In the genomic region with DNA sequence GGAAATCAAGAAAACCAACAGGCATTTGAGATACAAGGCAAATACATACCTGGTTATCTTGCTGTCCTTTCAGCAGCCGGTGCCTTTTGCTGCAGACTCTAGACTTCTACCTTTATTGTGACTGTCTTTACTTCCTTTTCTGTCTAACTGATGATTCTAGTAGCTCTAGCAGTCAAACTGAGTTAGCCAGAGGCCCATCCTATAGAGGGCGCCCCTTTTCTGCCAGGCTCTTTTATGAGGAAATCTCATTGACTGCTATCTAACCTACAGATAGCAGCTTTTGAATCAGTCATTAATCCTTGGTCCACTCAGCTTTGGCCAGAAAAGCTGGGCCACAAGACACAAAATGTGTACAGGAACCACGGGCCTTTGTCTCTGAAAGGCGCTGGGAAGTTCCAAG, we compare ENCODE assay signal across 1 cellular context.
TF ChIP-seq lines count a peak whose summit lies in the region.

No MANE protein-coding gene starts in this region.

TF ChIP-seq in HCT116, 20 proteins besides CTCF, POLR2A, EP300 and RAD21 (continued from another document):
- TF ChIP-seq, protein P1, sequence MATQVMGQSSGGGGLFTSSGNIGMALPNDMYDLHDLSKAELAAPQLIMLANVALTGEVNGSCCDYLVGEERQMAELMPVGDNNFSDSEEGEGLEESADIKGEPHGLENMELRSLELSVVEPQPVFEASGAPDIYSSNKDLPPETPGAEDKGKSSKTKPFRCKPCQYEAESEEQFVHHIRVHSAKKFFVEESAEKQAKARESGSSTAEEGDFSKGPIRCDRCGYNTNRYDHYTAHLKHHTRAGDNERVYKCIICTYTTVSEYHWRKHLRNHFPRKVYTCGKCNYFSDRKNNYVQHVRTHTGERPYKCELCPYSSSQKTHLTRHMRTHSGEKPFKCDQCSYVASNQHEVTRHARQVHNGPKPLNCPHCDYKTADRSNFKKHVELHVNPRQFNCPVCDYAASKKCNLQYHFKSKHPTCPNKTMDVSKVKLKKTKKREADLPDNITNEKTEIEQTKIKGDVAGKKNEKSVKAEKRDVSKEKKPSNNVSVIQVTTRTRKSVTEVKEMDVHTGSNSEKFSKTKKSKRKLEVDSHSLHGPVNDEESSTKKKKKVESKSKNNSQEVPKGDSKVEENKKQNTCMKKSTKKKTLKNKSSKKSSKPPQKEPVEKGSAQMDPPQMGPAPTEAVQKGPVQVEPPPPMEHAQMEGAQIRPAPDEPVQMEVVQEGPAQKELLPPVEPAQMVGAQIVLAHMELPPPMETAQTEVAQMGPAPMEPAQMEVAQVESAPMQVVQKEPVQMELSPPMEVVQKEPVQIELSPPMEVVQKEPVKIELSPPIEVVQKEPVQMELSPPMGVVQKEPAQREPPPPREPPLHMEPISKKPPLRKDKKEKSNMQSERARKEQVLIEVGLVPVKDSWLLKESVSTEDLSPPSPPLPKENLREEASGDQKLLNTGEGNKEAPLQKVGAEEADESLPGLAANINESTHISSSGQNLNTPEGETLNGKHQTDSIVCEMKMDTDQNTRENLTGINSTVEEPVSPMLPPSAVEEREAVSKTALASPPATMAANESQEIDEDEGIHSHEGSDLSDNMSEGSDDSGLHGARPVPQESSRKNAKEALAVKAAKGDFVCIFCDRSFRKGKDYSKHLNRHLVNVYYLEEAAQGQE (IDR thresholded peaks at IDR 0.05; ENCODE audit: low read depth) = no peak
- TF ChIP-seq MAX (IDR thresholded peaks at IDR 0.05) (no peak), SP1 (IDR thresholded peaks at IDR 0.05; ENCODE audit: low read depth) (no peak), FOSL1 (IDR thresholded peaks at IDR 0.05; ENCODE audit: low read depth) (no peak), TCF7L2 (IDR thresholded peaks at IDR 0.05; ENCODE audit: borderline replicate concordance, extremely low read depth, insufficient read depth, insufficient read length) (no peak), CBX3 (IDR thresholded peaks at IDR 0.05; ENCODE audit: low read depth) (no peak), SRF (IDR thresholded peaks at IDR 0.05; ENCODE audit: low read depth) (no peak), JUND (IDR thresholded peaks at IDR 0.05) (no peak), ZFX (IDR thresholded peaks at IDR 0.05) (no peak), ELF1 (IDR thresholded peaks at IDR 0.05; ENCODE audit: borderline replicate concordance, low read depth) (no peak), EGR1 (IDR thresholded peaks at IDR 0.05; ENCODE audit: low read depth) (no peak), ATF3 (IDR thresholded peaks at IDR 0.05) (no peak), EZH2phosphoT487 (IDR thresholded peaks at IDR 0.05; ENCODE audit: borderline replicate concordance) (no peak), EZH2 (IDR thresholded peaks at IDR 0.05) (no peak), YY1 (IDR thresholded peaks at IDR 0.05; ENCODE audit: extremely low read depth, insufficient replicate concordance, low read depth, low read length) (no peak)
- TF ChIP-seq, protein P2, sequence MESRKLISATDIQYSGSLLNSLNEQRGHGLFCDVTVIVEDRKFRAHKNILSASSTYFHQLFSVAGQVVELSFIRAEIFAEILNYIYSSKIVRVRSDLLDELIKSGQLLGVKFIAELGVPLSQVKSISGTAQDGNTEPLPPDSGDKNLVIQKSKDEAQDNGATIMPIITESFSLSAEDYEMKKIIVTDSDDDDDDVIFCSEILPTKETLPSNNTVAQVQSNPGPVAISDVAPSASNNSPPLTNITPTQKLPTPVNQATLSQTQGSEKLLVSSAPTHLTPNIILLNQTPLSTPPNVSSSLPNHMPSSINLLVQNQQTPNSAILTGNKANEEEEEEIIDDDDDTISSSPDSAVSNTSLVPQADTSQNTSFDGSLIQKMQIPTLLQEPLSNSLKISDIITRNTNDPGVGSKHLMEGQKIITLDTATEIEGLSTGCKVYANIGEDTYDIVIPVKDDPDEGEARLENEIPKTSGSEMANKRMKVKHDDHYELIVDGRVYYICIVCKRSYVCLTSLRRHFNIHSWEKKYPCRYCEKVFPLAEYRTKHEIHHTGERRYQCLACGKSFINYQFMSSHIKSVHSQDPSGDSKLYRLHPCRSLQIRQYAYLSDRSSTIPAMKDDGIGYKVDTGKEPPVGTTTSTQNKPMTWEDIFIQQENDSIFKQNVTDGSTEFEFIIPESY (IDR thresholded peaks at IDR 0.05; ENCODE audit: extremely low read depth, insufficient replicate concordance, low read length) = no peak
